8 cellular contexts compared by ENCODE assay signal in genomic region chr4:139556735-139557505, GRCh38. TPM values are rescaled to one million over a fixed set of nuclear protein-coding genes. Genes with fewer than 3 reads are reported as not detected.
DNase-seq lines count a peak whose midpoint lies in the region; ATAC-seq and TF ChIP-seq lines count a peak whose summit lies in the region.

No MANE protein-coding gene starts in this region.

- peak; percentile 25 to 26 for ATAC-seq in CD4-positive, CD25-positive, alpha-beta regulatory T cell (ENCODE audit: low read depth in 2 of 2)
- ATAC-seq in GM21717 (IDR thresholded peaks at IDR 0.05; ENCODE audit: unreplicated experiment) (peak; percentile 29), heart right ventricle (peak; percentile 2 to 49 (median 19))
- ATAC-seq in activated naive CD4-positive, alpha-beta T cell treated with anti-CD3 and anti-CD28 coated beads, Interleukin-2, amount 50 U/mL, for 72 hours = peak; percentile 32 to 39

- H3K4me1 ChIP-seq in CD4-positive, CD25-positive, alpha-beta regulatory T cell (ENCODE audit: control insufficient read depth, insufficient read depth, low read length, poor library complexity, severe bottlenecking) = peaks cover 66% of the 10 kb centered on the region
- H3K4me1 ChIP-seq in heart right ventricle (peaks cover 10 to 71% (median 55%) of the 10 kb centered on the region in 9 donors), vagina (peaks cover 50% of the 10 kb centered on the region)

- DNase-seq in CD4-positive, CD25-positive, alpha-beta regulatory T cell = peak; percentile 57 to 80 (median 78)
- peak; percentile 61 for DNase-seq in MV-4-11 (lab: John Stamatoyannopoulos, UW)
- no peak for DNase-seq in SK-N-MC (ENCODE audit: low read depth, low spot score)
- peak; percentile 39 to 67 for DNase-seq in activated naive CD4-positive, alpha-beta T cell treated with anti-CD3 and anti-CD28 coated beads, Interleukin-2, amount 50 U/mL, for 72 hours (ENCODE audit: low spot score in 2 of 2)
- DNase-seq in heart right ventricle = peak; percentile 51 to 59
- peak; percentile 91 for DNase-seq in posterior vena cava (ENCODE audit: low spot score)
- DNase-seq in vagina (ENCODE audit: extremely low spot score in 2 of 2) = no peak

- no peaks in the 10 kb centered on the region for H3K27me3 ChIP-seq in CD4-positive, CD25-positive, alpha-beta regulatory T cell (ENCODE audit: control insufficient read depth, insufficient read depth, low read length)
- H3K27me3 ChIP-seq in heart right ventricle = no peaks in the 10 kb centered on the region
- no peaks in the 10 kb centered on the region for H3K27me3 ChIP-seq in vagina

- H3K27me3 Mint-ChIP-seq in CD4-positive, CD25-positive, alpha-beta regulatory T cell = peaks cover 7% of the 10 kb centered on the region

- H3K9me3 Mint-ChIP-seq in CD4-positive, CD25-positive, alpha-beta regulatory T cell = peaks cover 0 to 1% (median 0%) of the 10 kb centered on the region in 7 donors
- no peaks in the 10 kb centered on the region for H3K9me3 Mint-ChIP-seq in activated naive CD4-positive, alpha-beta T cell treated with anti-CD3 and anti-CD28 coated beads, Interleukin-2, amount 50 U/mL, for 72 hours

- H3K4me3 Mint-ChIP-seq in CD4-positive, CD25-positive, alpha-beta regulatory T cell = peak overlapping the region; percentile 95 to 99 (median 98)

- H3K36me3 ChIP-seq in CD4-positive, CD25-positive, alpha-beta regulatory T cell (ENCODE audit: control insufficient read depth, insufficient read depth, low read length) = no peaks in the 10 kb centered on the region
- H3K36me3 ChIP-seq in SK-N-MC (ENCODE audit: insufficient read depth, low read length) = no peaks in the 10 kb centered on the region
- H3K36me3 ChIP-seq in heart right ventricle = no peaks in the 10 kb centered on the region
- H3K36me3 ChIP-seq in vagina = no peaks in the 10 kb centered on the region

- TF ChIP-seq POLR2A in vagina (IDR thresholded peaks at IDR 0.05) = peak in 1 of 2 donors; percentile 20

- TF ChIP-seq CTCF in heart right ventricle (IDR thresholded peaks at IDR 0.05) = peak in 3 of 9 donors; percentile 27 to 37 (median 33)
- no peak for TF ChIP-seq CTCF in vagina (IDR thresholded peaks at IDR 0.05)

- peak overlapping the region; percentile 99 to 100 (median 99) for H3K27ac Mint-ChIP-seq in CD4-positive, CD25-positive, alpha-beta regulatory T cell
- peak overlapping the region; percentile 96 for H3K27ac Mint-ChIP-seq in activated naive CD4-positive, alpha-beta T cell treated with anti-CD3 and anti-CD28 coated beads, Interleukin-2, amount 50 U/mL, for 72 hours

- H3K4me1 Mint-ChIP-seq in CD4-positive, CD25-positive, alpha-beta regulatory T cell = peaks cover 32 to 80% (median 55%) of the 10 kb centered on the region in 4 donors

- no peaks in the 10 kb centered on the region for H3K9me3 ChIP-seq in CD4-positive, CD25-positive, alpha-beta regulatory T cell (ENCODE audit: control insufficient read depth in 2 of 2, low read length in 2 of 2)
- no peaks in the 10 kb centered on the region for H3K9me3 ChIP-seq in SK-N-MC (ENCODE audit: low read depth, low read length)
- H3K9me3 ChIP-seq in heart right ventricle = no peaks in the 10 kb centered on the region
- no peaks in the 10 kb centered on the region for H3K9me3 ChIP-seq in vagina

- WGBS in heart right ventricle, 2 donors = 1% methylated on average over 56 of the region's 56 CpGs

- H3K36me3 Mint-ChIP-seq in CD4-positive, CD25-positive, alpha-beta regulatory T cell = no peaks in the 10 kb centered on the region
- peaks cover 5 to 19% of the 10 kb centered on the region in 2 donors for H3K36me3 Mint-ChIP-seq in activated naive CD4-positive, alpha-beta T cell treated with anti-CD3 and anti-CD28 coated beads, Interleukin-2, amount 50 U/mL, for 72 hours

- peak overlapping the region; percentile 93 for H3K27ac ChIP-seq in CD4-positive, CD25-positive, alpha-beta regulatory T cell (ENCODE audit: insufficient read depth, low read length, poor library complexity, severe bottlenecking)
- H3K27ac ChIP-seq in SK-N-MC = peak overlapping the region; percentile 94
- peak overlapping the region; percentile 92 to 99 (median 98) for H3K27ac ChIP-seq in heart right ventricle
- H3K27ac ChIP-seq in vagina = peak overlapping the region; percentile 98

- intact Hi-C loops in heart right ventricle (cut with DNase I) (loop anchor here in 3 of 10 donors (2.0 to 5.0 kb wide), 3 partner anchors 60 to 105 kb away; partner anchors contain the start of gene RAB33B (in 2 of the 3)), posterior vena cava (cut with DNase I) (no loop called here), vagina (cut with DNase I) (no loop called here)

- H3K4me3 ChIP-seq in CD4-positive, CD25-positive, alpha-beta regulatory T cell (ENCODE audit: low read depth, low read length) = peak overlapping the region; percentile 79
- H3K4me3 ChIP-seq in SK-N-MC (peak overlapping the region; percentile 94), heart right ventricle (peak overlapping the region; percentile 65 to 98 (median 92)), vagina (peak overlapping the region; percentile 66 to 77)

- H3K9ac ChIP-seq in SK-N-MC (ENCODE audit: insufficient read length) = peak overlapping the region; percentile 90

RNA-seq across cellular contexts. Expression of gene SETD7, which starts 0.9 kb away (rescaled TPM):
- total RNA-seq in CD4-positive, CD25-positive, alpha-beta regulatory T cell = 50.8 TPM
- 10 to 100 TPM in 2 of 4 donors, 1 to 10 TPM in 2; 8.9 to 13.8 (median 10.1) TPM for polyA plus RNA-seq in CD4-positive, CD25-positive, alpha-beta regulatory T cell
- 10 to 100 TPM in 1 of 2 donors, 1 to 10 TPM in 1; 8.8 to 15.6 TPM for total RNA-seq in activated naive CD4-positive, alpha-beta T cell treated with anti-CD3 and anti-CD28 coated beads, Interleukin-2, amount 50 U/mL, for 72 hours
- total RNA-seq in heart right ventricle (10 to 100 TPM; 41.0 to 79.2 (median 57.8) TPM), posterior vena cava (10 to 100 TPM; 69.0 to 75.4 TPM), vagina (51.8 TPM)
- 10 to 100 TPM; 12.0 to 13.5 TPM for polyA plus RNA-seq in heart right ventricle

Comparison
In these comparisons a context has a peak if more than half of its experiments do, and no peak if none do; other contexts are left out.
1. DNase-seq: peak in CD4-positive, CD25-positive, alpha-beta regulatory T cell (3 of 3), MV-4-11 (single experiment), activated naive CD4-positive, alpha-beta T cell treated with anti-CD3 and anti-CD28 coated beads, Interleukin-2, amount 50 U/mL, for 72 hours (2 of 2), heart right ventricle (2 of 2) and posterior vena cava (single experiment); none in SK-N-MC (single experiment) and vagina (0 of 2).
2. Peak in every context shown above with its lines, with median percentiles within 50 percentile points of each other: ATAC-seq, H3K27ac ChIP-seq and H3K4me3 ChIP-seq.